In genomic region chrX:13051529-13052172, GRCh38 we compare ENCODE assay signal across 8 cellular contexts. TPM values are rescaled to one million over a fixed set of nuclear protein-coding genes. Genes with fewer than 3 reads are reported as not detected.
DNase-seq lines count a peak whose midpoint lies in the region; ATAC-seq, FAIRE-seq and TF ChIP-seq lines count a peak whose summit lies in the region.

No MANE protein-coding gene starts in this region.

- no peaks in the 10 kb centered on the region for H3K4me1 ChIP-seq in psoas muscle

- no peaks in the 10 kb centered on the region for H3K27me3 ChIP-seq in psoas muscle (ENCODE audit: insufficient read depth in 3 of 3, low read length in 2 of 3)

- 58 to 67% (median 61%) methylated on average over 4 of the region's 4 CpGs for WGBS in psoas muscle, 3 donors

- TF ChIP-seq CTCF in cardiac fibroblast (IDR thresholded peaks at IDR 0.05; ENCODE audit: low read depth, low read length) (no peak), psoas muscle (IDR thresholded peaks at IDR 0.05) (no peak)

- no peaks in the 10 kb centered on the region for H3K36me3 ChIP-seq in psoas muscle (ENCODE audit: insufficient read depth in 1 of 2, low read depth in 1 of 2)

- no peak overlapping the region for H3K27ac ChIP-seq in psoas muscle

- no peaks in the 10 kb centered on the region for H3K9me3 ChIP-seq in psoas muscle

- ATAC-seq in GM18909 (IDR thresholded peaks at IDR 0.05; ENCODE audit: poor library complexity, unreplicated experiment) (peak; percentile 82), HG03469 (IDR thresholded peaks at IDR 0.05; ENCODE audit: unreplicated experiment) (peak; percentile 45), psoas muscle (no peak)

- DNase-seq in Ammon's horn (ENCODE audit: low spot score) (peak; percentile 26), cardiac fibroblast (ENCODE audit: low read depth in 2 of 2) (peak; percentile 49 to 74), urothelium cell line (ENCODE audit: low spot score) (no peak), HTR-8/SVneo (ENCODE audit: insufficient read length, low spot score) (no peak), psoas muscle (no peak), HCEC 1CT (no peak)

- H3K4me3 ChIP-seq in cardiac fibroblast (replicated peaks in 1 of 2; ENCODE audit: low read depth in 2 of 2, low read length in 2 of 2) (no peak overlapping the region), psoas muscle (no peak overlapping the region)

- FAIRE-seq in urothelium cell line (lab: Jason Lieb, UNC), result no peak
- FAIRE-seq in HTR-8/SVneo (lab: Jason Lieb, UNC), result no peak

- intact Hi-C loops in psoas muscle (cut with DNase I), result no loop called here

RNA-seq across cellular contexts. Expression of gene FAM9C, which starts 7.2 kb away (rescaled TPM):
- total RNA-seq in psoas muscle, result under 1 TPM in 1 of 4 donors, not detected in 3; 0.04 TPM
- not detected for polyA plus RNA-seq in psoas muscle

Comparison
In these comparisons a context has a peak if more than half of its experiments do, and no peak if none do; other contexts are left out.
1. DNase-seq: peak in Ammon's horn (single experiment) and cardiac fibroblast (2 of 2); none in urothelium cell line (single experiment), HTR-8/SVneo (single experiment), psoas muscle (0 of 2) and HCEC 1CT (single experiment).
2. ATAC-seq: peak in GM18909 (single experiment) and HG03469 (single experiment); none in psoas muscle (0 of 4).